1 cellular context compared by ENCODE assay signal in the genomic region with DNA sequence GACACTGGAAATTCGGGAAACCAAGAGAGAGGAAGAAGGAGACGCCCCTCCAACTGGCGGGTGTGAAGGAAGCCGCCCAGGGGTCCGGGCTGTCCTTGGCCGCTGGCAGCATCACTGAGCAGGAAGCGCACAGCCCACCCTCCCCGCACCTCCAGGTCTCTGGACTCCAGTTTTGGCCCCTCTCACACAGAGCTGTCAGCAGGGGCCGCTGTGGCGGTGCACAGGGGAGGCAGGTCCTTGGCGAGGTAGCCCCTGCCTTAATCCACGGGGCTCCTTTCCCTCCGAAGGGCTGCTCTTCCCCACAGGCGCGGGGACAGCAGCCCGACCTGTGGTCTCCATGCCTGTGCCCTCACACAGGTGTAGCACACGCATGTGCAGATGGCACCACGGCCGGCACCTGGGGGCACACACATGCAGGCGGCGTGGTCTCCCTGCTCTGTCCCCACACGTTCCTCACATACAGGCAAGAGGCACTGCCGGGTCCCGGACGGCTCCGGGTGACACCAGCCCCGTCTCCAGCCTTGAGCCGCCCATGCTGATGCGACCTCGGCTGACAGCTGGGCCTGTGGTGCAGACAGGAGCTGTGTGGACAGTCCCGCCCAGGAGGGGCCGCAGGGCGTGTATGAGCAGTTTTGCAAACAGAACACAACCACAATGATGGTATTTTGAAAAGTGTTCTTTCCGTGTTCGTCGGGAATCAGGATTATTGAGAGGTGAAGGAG.
TF ChIP-seq lines count a peak whose summit lies in the region.

No MANE protein-coding gene starts in this region.

TF ChIP-seq in SK-N-SH, 30 proteins besides CTCF, POLR2A, EP300 and RAD21 (continued from another document):
- TF ChIP-seq IRF3 (IDR thresholded peaks at IDR 0.05; ENCODE audit: low read depth, low read length) (no peak), SMC3 (IDR thresholded peaks at IDR 0.05; ENCODE audit: low read depth, low read length) (no peak), FOXJ3 (CRISPR knock-in tag; IDR thresholded peaks at IDR 0.05) (no peak), MXI1 (IDR thresholded peaks at IDR 0.05; ENCODE audit: low read depth, low read length) (no peak), RCOR1 (IDR thresholded peaks at IDR 0.05; ENCODE audit: low read length) (no peak), JUND (IDR thresholded peaks at IDR 0.05) (no peak), ELF1 (IDR thresholded peaks at IDR 0.05) (no peak), GABPA (IDR thresholded peaks at IDR 0.05; ENCODE audit: low read depth) (no peak), YY1 (IDR thresholded peaks at IDR 0.05; ENCODE audit: low read depth) (no peak), EZH2phosphoT487 (IDR thresholded peaks at IDR 0.05; ENCODE audit: borderline replicate concordance, low read depth) (no peak), NFIC (IDR thresholded peaks at IDR 0.05; ENCODE audit: borderline replicate concordance) (no peak), TEAD4 (IDR thresholded peaks at IDR 0.05; ENCODE audit: borderline replicate concordance, insufficient read depth) (no peak), TCF12 (IDR thresholded peaks at IDR 0.05) (no peak), REST (IDR thresholded peaks at IDR 0.05; ENCODE audit: low read depth, low read length) (no peak)
- TF ChIP-seq, protein P1, sequence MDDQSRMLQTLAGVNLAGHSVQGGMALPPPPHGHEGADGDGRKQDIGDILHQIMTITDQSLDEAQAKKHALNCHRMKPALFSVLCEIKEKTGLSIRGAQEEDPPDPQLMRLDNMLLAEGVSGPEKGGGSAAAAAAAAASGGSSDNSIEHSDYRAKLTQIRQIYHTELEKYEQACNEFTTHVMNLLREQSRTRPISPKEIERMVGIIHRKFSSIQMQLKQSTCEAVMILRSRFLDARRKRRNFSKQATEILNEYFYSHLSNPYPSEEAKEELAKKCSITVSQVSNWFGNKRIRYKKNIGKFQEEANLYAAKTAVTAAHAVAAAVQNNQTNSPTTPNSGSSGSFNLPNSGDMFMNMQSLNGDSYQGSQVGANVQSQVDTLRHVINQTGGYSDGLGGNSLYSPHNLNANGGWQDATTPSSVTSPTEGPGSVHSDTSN (IDR thresholded peaks at IDR 0.05), result no peak
- TF ChIP-seq, protein P2, sequence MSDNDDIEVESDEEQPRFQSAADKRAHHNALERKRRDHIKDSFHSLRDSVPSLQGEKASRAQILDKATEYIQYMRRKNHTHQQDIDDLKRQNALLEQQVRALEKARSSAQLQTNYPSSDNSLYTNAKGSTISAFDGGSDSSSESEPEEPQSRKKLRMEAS (IDR thresholded peaks at IDR 0.05; ENCODE audit: low read depth), result no peak
TF ChIP-seq in SK-N-SH: peak in this region for 0.
